Comparison of ENCODE assay signal across 12 cellular contexts in the genomic region with DNA sequence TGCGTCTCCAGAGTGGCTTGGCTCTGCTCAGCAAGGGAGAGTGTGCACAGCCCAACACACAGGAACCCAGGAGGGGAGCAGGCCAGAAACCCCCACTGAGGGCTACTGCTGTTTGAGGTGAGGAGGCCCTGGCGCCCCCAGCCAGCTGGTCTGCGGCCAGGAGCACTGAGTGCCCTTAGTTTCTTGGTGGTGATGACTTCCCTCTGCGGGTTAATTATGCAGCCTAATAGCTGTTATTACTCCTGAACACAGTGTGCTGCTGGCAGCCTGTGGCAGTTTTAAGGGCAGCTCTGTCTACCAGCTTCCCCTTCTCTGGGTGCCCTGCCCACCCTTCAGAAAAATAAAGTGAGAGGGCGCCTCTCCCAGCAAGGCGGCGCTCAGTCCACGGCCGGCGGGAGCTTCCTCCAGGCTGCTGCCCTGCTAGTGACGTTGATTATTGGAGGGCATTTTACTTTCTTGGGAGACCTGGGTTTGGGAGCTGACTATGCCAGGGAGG.
A peak's percentile ranks its signal among the peaks of the same experiment; 100 is the strongest.
DNase-seq lines count a peak whose midpoint lies in the region; ATAC-seq lines count a peak whose summit lies in the region.
"Had no signal": no experiment of that assay in that cellular context is flagged by ENCODE, and none has a peak within 500 bp of the region (broad histone marks: within the 10 kb centered on the region; RNA-seq: fewer than 3 reads in every experiment).

No MANE protein-coding gene starts in this region.

- no peaks in the 10 kb centered on the region for H3K36me3 Mint-ChIP-seq in stimulated activated naive B cell treated with anti-CD40 and anti-IgM and Interleukin-4, amounts not matched to agents 10 μg/mL and 1 μg/mL and 100 μg/mL, for 72 hours
- H3K36me3 Mint-ChIP-seq: activated naive CD8-positive, alpha-beta T cell treated with anti-CD3 and anti-CD28 coated beads, Interleukin-2, amount 10 ng/mL, durations not matched to agents 7 days and 5 days had no signal

- H3K9me3 Mint-ChIP-seq in stimulated activated naive B cell treated with anti-CD40 and anti-IgM and Interleukin-4, amounts not matched to agents 10 μg/mL and 1 μg/mL and 100 μg/mL, for 72 hours, result no peaks in the 10 kb centered on the region
- H3K9me3 Mint-ChIP-seq: activated naive CD8-positive, alpha-beta T cell treated with anti-CD3 and anti-CD28 coated beads, Interleukin-2, amount 10 ng/mL, durations not matched to agents 7 days and 5 days; T-helper 1 cell treated with Interleukin-12 subunit alpha and Interleukin-12 subunit beta and Interleukin-4 antibody, amounts not matched to agents 30 μg/mL and 1 μg/mL, for 36 hours had no signal

- H3K4me1 Mint-ChIP-seq in stimulated activated naive B cell treated with anti-CD40 and anti-IgM and Interleukin-4, amounts not matched to agents 10 μg/mL and 1 μg/mL and 100 μg/mL, for 72 hours, result peaks cover 5 to 14% of the 10 kb centered on the region in 2 donors

- peaks cover 10 to 12% of the 10 kb centered on the region in 2 donors for H3K27me3 Mint-ChIP-seq in stimulated activated naive B cell treated with anti-CD40 and anti-IgM and Interleukin-4, amounts not matched to agents 10 μg/mL and 1 μg/mL and 100 μg/mL, for 72 hours

- ATAC-seq in stimulated activated naive B cell treated with anti-CD40 and anti-IgM and Interleukin-4, amounts not matched to agents 10 μg/mL and 1 μg/mL and 100 μg/mL, for 72 hours (replicated peaks), result peak; percentile 88 to 90
- ATAC-seq in GM21723 (IDR thresholded peaks at IDR 0.05; ENCODE audit: unreplicated experiment) (no peak), GM19035 (IDR thresholded peaks at IDR 0.05; ENCODE audit: unreplicated experiment) (no peak)
- ATAC-seq: activated CD8-positive, alpha-beta T cell treated with anti-CD3 and anti-CD28 coated beads, Interleukin-2, amount 10 ng/mL, durations not matched to agents 7 days and 5 days; K562 had no signal

- no peak overlapping the region for H3K4me3 Mint-ChIP-seq in stimulated activated naive B cell treated with anti-CD40 and anti-IgM and Interleukin-4, amounts not matched to agents 10 μg/mL and 1 μg/mL and 100 μg/mL, for 72 hours
- H3K4me3 Mint-ChIP-seq: activated CD8-positive, alpha-beta T cell treated with anti-CD3 and anti-CD28 coated beads, Interleukin-2, amount 10 ng/mL, durations not matched to agents 7 days and 5 days; activated naive CD8-positive, alpha-beta T cell treated with anti-CD3 and anti-CD28 coated beads, Interleukin-2, amount 10 ng/mL, durations not matched to agents 7 days and 5 days; T-helper 1 cell treated with Interleukin-12 subunit alpha and Interleukin-12 subunit beta and Interleukin-4 antibody, amounts not matched to agents 30 μg/mL and 1 μg/mL, for 36 hours had no signal

- peak; percentile 88 for DNase-seq in NCI-H1105 (lab: John Stamatoyannopoulos, UW)
- peak; percentile 39 for DNase-seq in NOMO-1 treated with dmso at 0.1 percent for 144 hours (lab: John Stamatoyannopoulos, UW; ENCODE audit: unreplicated experiment)
- DNase-seq in hypothalamus (lab: John Stamatoyannopoulos, UW), result peak in 31 of 51 donors; percentile 13 to 80 (median 41)
- DNase-seq in stimulated activated naive B cell treated with anti-CD40 and anti-IgM and Interleukin-4, amounts not matched to agents 10 μg/mL and 1 μg/mL and 100 μg/mL, for 72 hours, result no peak
- no peak for DNase-seq in SIG-M5 treated with dmso at 0.1 percent for 504 hours (lab: John Stamatoyannopoulos, UW; ENCODE audit: unreplicated experiment)
- DNase-seq: activated CD8-positive, alpha-beta T cell treated with anti-CD3 and anti-CD28 coated beads, Interleukin-2, amount 10 ng/mL, durations not matched to agents 7 days and 5 days; activated naive CD8-positive, alpha-beta T cell treated with anti-CD3 and anti-CD28 coated beads, Interleukin-2, amount 10 ng/mL, durations not matched to agents 7 days and 5 days; stimulated activated CD4-positive, alpha-beta T cell treated with anti-CD3 and anti-CD28 coated beads, Interleukin-12 subunit alpha, Interleukin-12 subunit beta, amount 100 ng/mL, for 4 hours had no signal

- peak overlapping the region; percentile 78 for H3K27ac Mint-ChIP-seq in stimulated activated naive B cell treated with anti-CD40 and anti-IgM and Interleukin-4, amounts not matched to agents 10 μg/mL and 1 μg/mL and 100 μg/mL, for 72 hours
- H3K27ac Mint-ChIP-seq: activated CD8-positive, alpha-beta T cell treated with anti-CD3 and anti-CD28 coated beads, Interleukin-2, amount 10 ng/mL, durations not matched to agents 7 days and 5 days; activated naive CD8-positive, alpha-beta T cell treated with anti-CD3 and anti-CD28 coated beads, Interleukin-2, amount 10 ng/mL, durations not matched to agents 7 days and 5 days; T-helper 1 cell treated with Interleukin-12 subunit alpha and Interleukin-12 subunit beta and Interleukin-4 antibody, amounts not matched to agents 30 μg/mL and 1 μg/mL, for 36 hours had no signal

Comparison
In these comparisons a context has a peak if more than half of its experiments do, and no peak if none do; other contexts are left out.
1. DNase-seq: peak in NCI-H1105 (single experiment), NOMO-1 treated with dmso at 0.1 percent for 144 hours (single experiment) and hypothalamus (31 of 51); none in stimulated activated naive B cell treated with anti-CD40 and anti-IgM and Interleukin-4, amounts not matched to agents 10 μg/mL and 1 μg/mL and 100 μg/mL, for 72 hours (single experiment) and SIG-M5 treated with dmso at 0.1 percent for 504 hours (single experiment).
2. ATAC-seq: peak in stimulated activated naive B cell treated with anti-CD40 and anti-IgM and Interleukin-4, amounts not matched to agents 10 μg/mL and 1 μg/mL and 100 μg/mL, for 72 hours (2 of 2); none in GM21723 (single experiment) and GM19035 (single experiment).